In the genomic region with DNA sequence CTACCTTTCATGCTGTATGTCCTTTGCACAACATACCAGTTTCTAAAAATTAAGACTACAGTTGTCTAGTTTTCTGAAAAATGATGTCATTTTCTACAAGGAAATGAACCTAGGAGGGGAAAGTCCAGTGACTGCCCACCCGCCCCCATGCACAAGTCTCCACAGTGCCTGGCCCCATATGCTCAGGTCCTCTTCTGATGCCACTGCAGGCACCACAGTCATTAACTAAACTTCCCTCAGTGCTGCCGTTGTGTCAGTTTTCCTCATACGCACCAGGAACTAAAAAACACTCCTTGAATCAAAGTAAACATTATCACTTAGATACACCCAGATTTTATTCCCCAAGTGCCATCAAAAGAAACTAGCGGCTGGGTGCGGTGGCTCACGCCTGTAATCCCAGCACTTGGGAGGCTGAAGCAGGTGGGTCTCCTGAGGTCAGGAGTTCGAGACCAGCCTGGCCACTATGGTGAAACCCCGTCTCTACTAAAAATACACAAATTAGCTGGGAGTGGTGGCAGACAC, we compare ENCODE assay signal across 27 cellular contexts. TPM values are rescaled to one million over a fixed set of nuclear protein-coding genes. Genes with fewer than 3 reads are reported as not detected.
A peak's percentile ranks its signal among the peaks of the same experiment; 100 is the strongest.
DNase-seq lines count a peak whose midpoint lies in the region; ATAC-seq, FAIRE-seq and TF ChIP-seq lines count a peak whose summit lies in the region.
"Had no signal": no experiment of that assay in that cellular context is flagged by ENCODE, and none has a peak within 500 bp of the region (broad histone marks: within the 10 kb centered on the region; RNA-seq: fewer than 3 reads in every experiment).

No MANE protein-coding gene starts in this region.

- peaks cover 6% of the 10 kb centered on the region for H3K9me1 ChIP-seq in IMR-90 (ENCODE audit: insufficient read depth, low read length)

- no peak overlapping the region for H3K23ac ChIP-seq in IMR-90 (ENCODE audit: low read depth, low read length)

- H3K4me1 Mint-ChIP-seq in Calu3 (ENCODE audit: low read depth, unreplicated experiment) = peaks cover 40% of the 10 kb centered on the region
- peaks cover 38% of the 10 kb centered on the region for H3K4me1 Mint-ChIP-seq in nephron
- no peaks in the 10 kb centered on the region for H3K4me1 Mint-ChIP-seq in activated T-helper 2 cell treated with anti-CD3 and anti-CD28 coated beads, Interferon-gamma antibody, Interleukin-2, Interleukin-4, amounts not matched to agents 10 μg/mL and 5 μg/mL and 100 μg/mL, durations not matched to agents 14 hours and 24 hours and 36 hours (ENCODE audit: low read depth)
- H3K4me1 Mint-ChIP-seq: activated naive CD8-positive, alpha-beta T cell treated with anti-CD3 and anti-CD28 coated beads, Interleukin-2, amount 10 ng/mL, durations not matched to agents 7 days and 5 days; natural killer cell had no signal

- dilution Hi-C loops in IMR-90 (cut with HindIII; ENCODE audit: low sequenced_read_pairs, unreplicated experiment) = no loop called here

- no peak for ATAC-seq in IMR-90 (ENCODE audit: low read depth)
- ATAC-seq in Right ventricle myocardium inferior = no peak
- ATAC-seq: natural killer cell had no signal

- H2BK20ac ChIP-seq in IMR-90 (ENCODE audit: low read depth, low read length) = peak overlapping the region; percentile 60; the same call in 1 of the 2 replicates

- H3K79me1 ChIP-seq in IMR-90 (ENCODE audit: low read depth in 1 of 2, low read length in 2 of 2) = peaks cover 0 to 4% of the 10 kb centered on the region in 2 experiments; a peak in 1 of 4 replicates

- 100% methylated on average over 1 of the region's 8 CpGs; no CpG with 5 or more reads in 1 of the 2 experiments for WGBS in IMR-90 (ENCODE audit: extremely low coverage in 2 of 2, insufficient read length in 1 of 2), 2 experiments

- TF ChIP-seq CTCF in Calu3 (IDR thresholded peaks at IDR 0.05; ENCODE audit: unreplicated experiment) = no peak
- no peak for TF ChIP-seq CTCF in IMR-90 (conservative IDR thresholded peaks at IDR 0.05; ENCODE audit: low read depth, low read length)
- TF ChIP-seq CTCF in bronchial epithelial cell (IDR thresholded peaks at IDR 0.05; ENCODE audit: insufficient read depth, low read length, severe bottlenecking) = no peak
- TF ChIP-seq CTCF in nephron (IDR thresholded peaks at IDR 0.05; ENCODE audit: unreplicated experiment in 3 of 3) = no peak

- BruUV-seq in Calu3 (replicated peaks; lab: Mats Ljungman, UMichigan) = no TSS peak
- no TSS peak for BruUV-seq in IMR-90 (replicated peaks; lab: Mats Ljungman, UMichigan)

- H2AK5ac ChIP-seq in IMR-90 (ENCODE audit: low read depth, low read length) = peak overlapping the region; percentile 43; the same call in 1 of the 2 replicates

- H3K36me3 Mint-ChIP-seq in Calu3 (ENCODE audit: insufficient read depth, unreplicated experiment) (no peaks in the 10 kb centered on the region), nephron (ENCODE audit: low read depth) (no peaks in the 10 kb centered on the region)
- no peaks in the 10 kb centered on the region for H3K36me3 Mint-ChIP-seq in activated T-helper 2 cell treated with anti-CD3 and anti-CD28 coated beads, Interferon-gamma antibody, Interleukin-2, Interleukin-4, amounts not matched to agents 10 μg/mL and 5 μg/mL and 100 μg/mL, durations not matched to agents 14 hours and 24 hours and 36 hours (ENCODE audit: low read depth)
- H3K36me3 Mint-ChIP-seq: activated naive CD8-positive, alpha-beta T cell treated with anti-CD3 and anti-CD28 coated beads, Interleukin-2, amount 10 ng/mL, durations not matched to agents 7 days and 5 days; natural killer cell had no signal

- H3K27me3 Mint-ChIP-seq in Calu3 (ENCODE audit: unreplicated experiment) = no peaks in the 10 kb centered on the region
- H3K27me3 Mint-ChIP-seq in nephron (ENCODE audit: low read depth) = peaks cover 6% of the 10 kb centered on the region
- peaks cover 5% of the 10 kb centered on the region for H3K27me3 Mint-ChIP-seq in activated T-helper 2 cell treated with anti-CD3 and anti-CD28 coated beads, Interferon-gamma antibody, Interleukin-2, Interleukin-4, amounts not matched to agents 10 μg/mL and 5 μg/mL and 100 μg/mL, durations not matched to agents 14 hours and 24 hours and 36 hours (ENCODE audit: low read depth)

- no peak overlapping the region for H2AFZ ChIP-seq in IMR-90 (replicated peaks; ENCODE audit: low read length, poor library complexity)

- H3K9me3 ChIP-seq in IMR-90 (ENCODE audit: control insufficient read depth, insufficient read depth, low read length) = no peaks in the 10 kb centered on the region
- H3K9me3 ChIP-seq: BLaER1, pancreas had no signal

- H4K20me1 ChIP-seq in IMR-90 (ENCODE audit: insufficient read depth, low read length) = no peaks in the 10 kb centered on the region
- H4K20me1 ChIP-seq: BLaER1 had no signal

- H2BK15ac ChIP-seq in IMR-90 (ENCODE audit: low read depth, low read length) = peak overlapping the region; percentile 83; the same call in 2 of the 3 replicates

- no peak for FAIRE-seq in bronchial epithelial cell (lab: Jason Lieb, UNC)
- FAIRE-seq: G401.6, pancreas, urothelium cell line had no signal

- in situ Hi-C loops in IMR-90 (cut with MboI; ENCODE audit: low sequenced_read_pairs) = loop anchor here (10.0 kb wide), 1 partner anchor 226 kb away; no protein-coding TSS in a partner anchor

- H2BK120ac ChIP-seq in IMR-90 (ENCODE audit: low read depth, low read length) = peak overlapping the region; percentile 74

- no peak overlapping the region for H2AK9ac ChIP-seq in IMR-90 (replicated peaks; ENCODE audit: low read depth, low read length, poor library complexity)

- no peak overlapping the region for H3K27ac ChIP-seq in IMR-90 (ENCODE audit: insufficient read depth, low read length)
- H3K27ac ChIP-seq: BLaER1, HL-60, pancreas, SK-N-MC, VCaP had no signal

- H3K27ac Mint-ChIP-seq in Calu3 (ENCODE audit: unreplicated experiment) (no peak overlapping the region), nephron (peak overlapping the region; percentile 51 to 63 (median 58))
- H3K27ac Mint-ChIP-seq in activated T-helper 2 cell treated with anti-CD3 and anti-CD28 coated beads, Interferon-gamma antibody, Interleukin-2, Interleukin-4, amounts not matched to agents 10 μg/mL and 5 μg/mL and 100 μg/mL, durations not matched to agents 14 hours and 24 hours and 36 hours = no peak overlapping the region
- H3K27ac Mint-ChIP-seq: activated naive CD8-positive, alpha-beta T cell treated with anti-CD3 and anti-CD28 coated beads, Interleukin-2, amount 10 ng/mL, durations not matched to agents 7 days and 5 days; natural killer cell had no signal

- H3K9ac ChIP-seq in IMR-90 (ENCODE audit: low read depth, low read length) = no peak overlapping the region
- H3K9ac ChIP-seq: BLaER1 had no signal

- no peak overlapping the region for H3K18ac ChIP-seq in IMR-90 (ENCODE audit: low read depth, low read length)

- peak; percentile 42 for DNase-seq in Calu3
- no peak for DNase-seq in IMR-90
- DNase-seq in bronchial epithelial cell (ENCODE audit: low read depth) = peak; percentile 26
- DNase-seq in stimulated activated CD4-positive, alpha-beta T cell treated with anti-CD3 and anti-CD28 coated beads, Interleukin-1b, Interleukin-23, amount 100 ng/mL, for 48 hours = no peak
- DNase-seq in Right ventricle myocardium inferior (ENCODE audit: missing footprints) = no peak
- DNase-seq in activated T-helper 2 cell treated with anti-CD3 and anti-CD28 coated beads, Interferon-gamma antibody, Interleukin-2, Interleukin-4, amounts not matched to agents 10 μg/mL and 5 μg/mL and 100 μg/mL, durations not matched to agents 14 hours and 24 hours and 36 hours (ENCODE audit: low spot score) = no peak
- no peak for DNase-seq in erythroblast (lab: John Stamatoyannopoulos, UW)
- DNase-seq: ACHN; activated CD4-positive, alpha-beta T cell treated with anti-CD3 and anti-CD28 coated beads, Interleukin-2, amount 50 U/mL, for 4 hours; activated CD8-positive, alpha-beta memory T cell treated with anti-CD3 and anti-CD28 coated beads, Interleukin-2, amount 50 U/mL, for 48 hours; activated effector memory CD4-positive, alpha-beta T cell treated with Interleukin-2 at 50 U/mL for 16 hours; activated naive CD8-positive, alpha-beta T cell treated with anti-CD3 and anti-CD28 coated beads, Interleukin-2, amount 10 ng/mL, durations not matched to agents 7 days and 5 days; natural killer cell; NCI-H524; NK-92 treated with Interleukin-12 subunit alpha and Interleukin-12 subunit beta, amount 100 ng/mL, for 24 hours; right cardiac atrium; stimulated activated CD4-positive, alpha-beta T cell treated with anti-CD3 and anti-CD28 coated beads, Interleukin-15, amount 100 ng/mL, for 24 hours; stimulated activated CD8-positive, alpha-beta memory T cell treated with anti-CD3 and anti-CD28 coated beads, Interleukin-4, amount 100 ng/mL, for 48 hours; T-helper 2 cell had no signal

- CTCF ChIA-PET in Calu3 (lab: Charles Lee) (interaction anchor here (0.7 kb wide), 1 partner anchor 191 kb away, joined by 3 read pairs; no protein-coding TSS in a partner anchor), IMR-90 (lab: Yijun Ruan, JAX) (no interaction called here)

- H3K36me3 ChIP-seq in IMR-90 (ENCODE audit: control insufficient read depth, insufficient read depth, low read length) (no peaks in the 10 kb centered on the region), bronchial epithelial cell (ENCODE audit: control insufficient read depth, insufficient read depth, low read length) (no peaks in the 10 kb centered on the region)
- H3K36me3 ChIP-seq: BLaER1, pancreas had no signal

- TF ChIP-seq RAD21 in IMR-90 (IDR thresholded peaks at IDR 0.05; ENCODE audit: low read length) = no peak

- H4K8ac ChIP-seq in IMR-90 (ENCODE audit: low read depth in 2 of 2, low read length in 2 of 2) = peak overlapping the region in 1 of 2 experiments; percentile 35; a peak in 1 of 4 replicates

- H3K9me3 Mint-ChIP-seq in Calu3 (ENCODE audit: low read depth, unreplicated experiment) = no peaks in the 10 kb centered on the region
- H3K9me3 Mint-ChIP-seq in nephron = peaks cover 3% of the 10 kb centered on the region
- no peaks in the 10 kb centered on the region for H3K9me3 Mint-ChIP-seq in activated T-helper 2 cell treated with anti-CD3 and anti-CD28 coated beads, Interferon-gamma antibody, Interleukin-2, Interleukin-4, amounts not matched to agents 10 μg/mL and 5 μg/mL and 100 μg/mL, durations not matched to agents 14 hours and 24 hours and 36 hours
- H3K9me3 Mint-ChIP-seq: natural killer cell had no signal

- TF ChIP-seq POLR2A in IMR-90 (IDR thresholded peaks at IDR 0.05; ENCODE audit: low read depth, low read length) = no peak
- TF ChIP-seq POLR2A in erythroblast (IDR thresholded peaks at IDR 0.05; ENCODE audit: low read length) = no peak

- H3K4me2 ChIP-seq in IMR-90 (ENCODE audit: low read depth, low read length) = no peak overlapping the region
- H3K4me2 ChIP-seq: BLaER1 had no signal

- H3K4me1 ChIP-seq in IMR-90 (ENCODE audit: control insufficient read depth, insufficient read depth, low read length) = peaks cover 19% of the 10 kb centered on the region

- H3K4ac ChIP-seq in IMR-90 (ENCODE audit: low read depth, low read length) = peak overlapping the region; percentile 52; the same call in 1 of the 2 replicates

- no peaks in the 10 kb centered on the region for H3K27me3 ChIP-seq in IMR-90 (ENCODE audit: control insufficient read depth, insufficient read depth, low read length)
- no peaks in the 10 kb centered on the region for H3K27me3 ChIP-seq in bronchial epithelial cell (ENCODE audit: control insufficient read depth, insufficient read depth, low read length)
- H3K27me3 ChIP-seq: pancreas had no signal

- no peak overlapping the region; the same call in 1 of the 2 replicates for H4K91ac ChIP-seq in IMR-90 (ENCODE audit: insufficient read depth, low read depth, low read length)

- intact Hi-C loops in Calu3 (cut with micrococcal nuclease; ENCODE audit: unreplicated experiment) (no loop called here), IMR-90 (cut with micrococcal nuclease) (loop anchor here (10.0 kb wide), 1 partner anchor 356 kb away; the partner anchor contains the start of gene PKD1L1), Right ventricle myocardium inferior (cut with DNase I) (no loop called here)
- intact Hi-C loops in activated T-helper 2 cell treated with anti-CD3 and anti-CD28 coated beads, Interferon-gamma antibody, Interleukin-2, Interleukin-4, amounts not matched to agents 10 μg/mL and 5 μg/mL and 100 μg/mL, durations not matched to agents 14 hours and 24 hours and 36 hours (cut with micrococcal nuclease) = no loop called here

- H3K56ac ChIP-seq in IMR-90 (ENCODE audit: extremely low read depth, insufficient read depth, low read length) = no peak overlapping the region

- no peak overlapping the region for H3K4me3 Mint-ChIP-seq in Calu3 (ENCODE audit: low read depth, unreplicated experiment)
- H3K4me3 Mint-ChIP-seq in nephron = no peak overlapping the region
- no peak overlapping the region for H3K4me3 Mint-ChIP-seq in activated T-helper 2 cell treated with anti-CD3 and anti-CD28 coated beads, Interferon-gamma antibody, Interleukin-2, Interleukin-4, amounts not matched to agents 10 μg/mL and 5 μg/mL and 100 μg/mL, durations not matched to agents 14 hours and 24 hours and 36 hours (ENCODE audit: low read depth)
- H3K4me3 Mint-ChIP-seq: activated naive CD8-positive, alpha-beta T cell treated with anti-CD3 and anti-CD28 coated beads, Interleukin-2, amount 10 ng/mL, durations not matched to agents 7 days and 5 days; natural killer cell had no signal

- POLR2A ChIA-PET in IMR-90 (lab: Charles Lee; ENCODE audit: unreplicated experiment) = no interaction called here

- H2BK5ac ChIP-seq in IMR-90 (ENCODE audit: low read depth, low read length, poor library complexity, severe bottlenecking) = no peak overlapping the region

- H3K14ac ChIP-seq in IMR-90 (replicated peaks; ENCODE audit: low read depth, low read length) = no peak overlapping the region

- H4K5ac ChIP-seq in IMR-90 (ENCODE audit: low read depth, low read length) = no peak overlapping the region

- no peak overlapping the region for H3K4me3 ChIP-seq in IMR-90 (ENCODE audit: insufficient read depth, low read depth, low read length)
- no peak overlapping the region for H3K4me3 ChIP-seq in bronchial epithelial cell (ENCODE audit: low read depth, low read length)
- H3K4me3 ChIP-seq: BLaER1, pancreas, SK-N-MC had no signal

RNA-seq across cellular contexts. Expression of gene TNS3, which starts 6.9 kb away (rescaled TPM):
- total RNA-seq in Calu3 (2022) = 102 and 135 TPM in 2 replicates
- total RNA-seq in IMR-90 (2012; rRNA removed) = 58.9 and 64.3 TPM in 2 replicates
- polyA plus RNA-seq in IMR-90 (2012; rRNA removed) = 75.6 and 79.2 TPM in 2 replicates
- polyA plus RNA-seq in IMR-90 (2012; cell fraction: cytosol; rRNA removed) = 45.5 and 62.9 TPM in 2 replicates
- polyA plus RNA-seq in IMR-90 (2012; cell fraction: nucleus; rRNA removed; ENCODE audit: low replicate concordance) = 103 and 160 TPM in 2 replicates
- 1.8 and 2.6 TPM in 2 replicates for total RNA-seq in bronchial epithelial cell
- total RNA-seq in Right ventricle myocardium inferior = 44.8 TPM
- total RNA-seq in activated T-helper 2 cell treated with anti-CD3 and anti-CD28 coated beads, Interferon-gamma antibody, Interleukin-2, Interleukin-4, amounts not matched to agents 10 μg/mL and 5 μg/mL and 100 μg/mL, durations not matched to agents 14 hours and 24 hours and 36 hours = 5.3 and 8.5 TPM in 2 replicates

Comparison
In these comparisons a context has a peak if more than half of its experiments do, and no peak if none do; other contexts are left out.
1. DNase-seq: peak in Calu3 (single experiment) and bronchial epithelial cell (single experiment); none in IMR-90 (single experiment), stimulated activated CD4-positive, alpha-beta T cell treated with anti-CD3 and anti-CD28 coated beads, Interleukin-1b, Interleukin-23, amount 100 ng/mL, for 48 hours (single experiment), Right ventricle myocardium inferior (single experiment), activated T-helper 2 cell treated with anti-CD3 and anti-CD28 coated beads, Interferon-gamma antibody, Interleukin-2, Interleukin-4, amounts not matched to agents 10 μg/mL and 5 μg/mL and 100 μg/mL, durations not matched to agents 14 hours and 24 hours and 36 hours (single experiment) and erythroblast (0 of 2).
2. H3K27ac Mint-ChIP-seq: peak in nephron (3 of 3); none in Calu3 (single experiment) and activated T-helper 2 cell treated with anti-CD3 and anti-CD28 coated beads, Interferon-gamma antibody, Interleukin-2, Interleukin-4, amounts not matched to agents 10 μg/mL and 5 μg/mL and 100 μg/mL, durations not matched to agents 14 hours and 24 hours and 36 hours (single experiment).